9 cellular contexts compared by ENCODE assay signal in the genomic region with DNA sequence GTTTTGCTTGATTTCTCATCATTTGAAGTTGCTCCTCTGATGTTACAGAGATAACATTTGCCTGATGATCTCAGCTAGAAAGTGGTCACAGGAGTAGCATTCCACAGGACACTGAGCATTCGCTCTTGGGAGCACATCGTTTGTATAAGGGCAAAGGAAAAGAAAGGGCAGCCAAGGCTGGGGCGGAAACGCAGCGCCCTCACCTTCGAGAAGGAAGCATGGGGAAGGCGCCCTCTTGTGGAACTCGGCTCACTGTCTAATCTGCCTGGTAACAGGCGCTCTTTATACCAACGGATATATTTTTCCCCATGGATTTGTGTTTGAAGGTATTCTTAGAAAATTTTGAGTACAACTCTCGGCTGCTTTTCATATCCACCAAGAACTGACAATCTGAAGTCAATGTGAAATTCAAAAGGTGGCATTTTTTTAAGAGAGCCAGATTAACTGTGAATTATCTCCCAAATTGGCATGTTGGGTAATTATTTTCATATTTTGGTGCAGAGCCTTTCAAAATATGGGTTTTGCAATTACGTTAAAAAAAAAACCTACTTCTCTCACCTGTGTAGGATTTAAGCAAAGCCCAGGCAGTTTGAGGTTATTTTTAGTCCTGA.
A peak's percentile ranks its signal among the peaks of the same experiment; 100 is the strongest.
DNase-seq lines count a peak whose midpoint lies in the region; ATAC-seq and TF ChIP-seq lines count a peak whose summit lies in the region.
"Had no signal": no experiment of that assay in that cellular context is flagged by ENCODE, and none has a peak within 500 bp of the region (broad histone marks: within the 10 kb centered on the region; RNA-seq: fewer than 3 reads in every experiment).

No MANE protein-coding gene starts in this region.

- CTCF ChIA-PET in naive thymus-derived CD4-positive, alpha-beta T cell (lab: Charles Lee) = interaction anchor here (0.6 to 2.8 kb wide), 19 partner anchors 11 to 502 kb away, joined by 3 to 15 read pairs (median 3); no protein-coding TSS in a partner anchor

- peak overlapping the region in 8 of 9 donors; percentile 17 to 93 (median 53) for H3K27ac Mint-ChIP-seq in naive thymus-derived CD4-positive, alpha-beta T cell
- peak overlapping the region; percentile 7 for H3K27ac Mint-ChIP-seq in stimulated activated memory B cell treated with anti-CD40 and anti-IgM and Interleukin-4, amounts not matched to agents 10 μg/mL and 1 μg/mL and 100 μg/mL, for 72 hours

- H3K27ac ChIP-seq in esophagus muscularis mucosa (replicated peaks in 1 of 4) = peak overlapping the region in 2 of 4 donors; percentile 11 to 13
- H3K27ac ChIP-seq in naive thymus-derived CD4-positive, alpha-beta T cell (ENCODE audit: low read depth, low read length) = no peak overlapping the region

- intact Hi-C loops in esophagus muscularis mucosa (cut with DNase I) = loop anchor here (5.0 kb wide), 1 partner anchor 85 kb away; no protein-coding TSS in a partner anchor
- intact Hi-C loops in naive thymus-derived CD4-positive, alpha-beta T cell (cut with micrococcal nuclease) = loop anchor here (1.0 to 10.0 kb wide), 14 partner anchors 41 to 540 kb away; no protein-coding TSS in a partner anchor

- DNase-seq in COLO829 (ENCODE audit: low spot score) (peak; percentile 82), GM20000 (ENCODE audit: low spot score) (peak; percentile 70), HT-29 (ENCODE audit: low spot score) (peak; percentile 91), NT2/D1 (ENCODE audit: low read depth, low spot score) (peak; percentile 78), activated T-cell treated with anti-CD3 and anti-CD28 coated beads for 48 hours (ENCODE audit: low read depth) (peak; percentile 61), esophagus muscularis mucosa (ENCODE audit: extremely low spot score) (peak; percentile 94)
- peak; percentile 50 to 76 (median 72) for DNase-seq in naive thymus-derived CD4-positive, alpha-beta T cell

- peak overlapping the region in 9 of 10 donors; percentile 29 to 78 (median 59) for H3K4me3 Mint-ChIP-seq in naive thymus-derived CD4-positive, alpha-beta T cell
- H3K4me3 Mint-ChIP-seq in stimulated activated memory B cell treated with anti-CD40 and anti-IgM and Interleukin-4, amounts not matched to agents 10 μg/mL and 1 μg/mL and 100 μg/mL, for 72 hours = no peak overlapping the region
- H3K4me3 Mint-ChIP-seq: activated naive CD4-positive, alpha-beta T cell treated with anti-CD3 and anti-CD28 coated beads, Interleukin-2, amount 50 U/mL, for 24 hours had no signal

- H3K9me3 Mint-ChIP-seq in naive thymus-derived CD4-positive, alpha-beta T cell = peaks cover 0 to 8% (median 2%) of the 10 kb centered on the region in 11 donors
- H3K9me3 Mint-ChIP-seq in stimulated activated memory B cell treated with anti-CD40 and anti-IgM and Interleukin-4, amounts not matched to agents 10 μg/mL and 1 μg/mL and 100 μg/mL, for 72 hours = peaks cover 4% of the 10 kb centered on the region

- H3K4me1 ChIP-seq in NT2/D1 (ENCODE audit: insufficient read depth, insufficient read length) = no peaks in the 10 kb centered on the region
- H3K4me1 ChIP-seq in esophagus muscularis mucosa = peaks cover 14 to 20% (median 17%) of the 10 kb centered on the region in 4 donors
- peaks cover 5 to 7% of the 10 kb centered on the region in 2 donors for H3K4me1 ChIP-seq in naive thymus-derived CD4-positive, alpha-beta T cell (ENCODE audit: control insufficient read depth in 2 of 2, insufficient read depth in 2 of 2, low read length in 2 of 2)

- H3K27me3 Mint-ChIP-seq in naive thymus-derived CD4-positive, alpha-beta T cell = peaks cover 0 to 8% (median 0%) of the 10 kb centered on the region in 5 donors
- H3K27me3 Mint-ChIP-seq in stimulated activated memory B cell treated with anti-CD40 and anti-IgM and Interleukin-4, amounts not matched to agents 10 μg/mL and 1 μg/mL and 100 μg/mL, for 72 hours = no peaks in the 10 kb centered on the region
- H3K27me3 Mint-ChIP-seq: activated naive CD4-positive, alpha-beta T cell treated with anti-CD3 and anti-CD28 coated beads, Interleukin-2, amount 50 U/mL, for 24 hours had no signal

- 9% methylated on average over 12 of the region's 12 CpGs for WGBS in esophagus muscularis mucosa

- no peak overlapping the region for H3K4me3 ChIP-seq in NT2/D1 (ENCODE audit: insufficient read length, low read depth)
- H3K4me3 ChIP-seq in esophagus muscularis mucosa = peak overlapping the region in 2 of 4 donors; percentile 7 to 13
- no peak overlapping the region for H3K4me3 ChIP-seq in naive thymus-derived CD4-positive, alpha-beta T cell (ENCODE audit: low read length)

- H3K4me1 Mint-ChIP-seq in naive thymus-derived CD4-positive, alpha-beta T cell = peaks cover 8 to 38% (median 34%) of the 10 kb centered on the region in 7 donors
- peaks cover 8% of the 10 kb centered on the region for H3K4me1 Mint-ChIP-seq in stimulated activated memory B cell treated with anti-CD40 and anti-IgM and Interleukin-4, amounts not matched to agents 10 μg/mL and 1 μg/mL and 100 μg/mL, for 72 hours

- TF ChIP-seq CTCF in GM20000 (IDR thresholded peaks at IDR 0.05; ENCODE audit: extremely low read depth, missing control alignments) (peak; percentile 57), esophagus muscularis mucosa (IDR thresholded peaks at IDR 0.05) (peak; percentile 80 to 90 (median 83))

- H3K27me3 ChIP-seq in NT2/D1 (ENCODE audit: insufficient read depth, insufficient read length) (no peaks in the 10 kb centered on the region), esophagus muscularis mucosa (no peaks in the 10 kb centered on the region)
- H3K27me3 ChIP-seq in naive thymus-derived CD4-positive, alpha-beta T cell (ENCODE audit: control insufficient read depth in 2 of 2, insufficient read depth in 2 of 2, low read length in 2 of 2) = no peaks in the 10 kb centered on the region

- H3K36me3 Mint-ChIP-seq in naive thymus-derived CD4-positive, alpha-beta T cell = peaks cover 0 to 9% (median 3%) of the 10 kb centered on the region in 5 donors
- H3K36me3 Mint-ChIP-seq in stimulated activated memory B cell treated with anti-CD40 and anti-IgM and Interleukin-4, amounts not matched to agents 10 μg/mL and 1 μg/mL and 100 μg/mL, for 72 hours = no peaks in the 10 kb centered on the region

- H3K36me3 ChIP-seq in NT2/D1 (ENCODE audit: insufficient read depth, insufficient read length, low read length) = no peaks in the 10 kb centered on the region
- H3K36me3 ChIP-seq in esophagus muscularis mucosa = no peaks in the 10 kb centered on the region
- no peaks in the 10 kb centered on the region for H3K36me3 ChIP-seq in naive thymus-derived CD4-positive, alpha-beta T cell (ENCODE audit: control insufficient read depth in 2 of 3, insufficient read depth in 3 of 3, low read length in 3 of 3)

- peak; percentile 94 for ATAC-seq in naive thymus-derived CD4-positive, alpha-beta T cell
- peak; percentile 93 for ATAC-seq in stimulated activated memory B cell treated with anti-CD40 and anti-IgM and Interleukin-4, amounts not matched to agents 10 μg/mL and 1 μg/mL and 100 μg/mL, for 72 hours

- no peak for TF ChIP-seq POLR2A in esophagus muscularis mucosa (IDR thresholded peaks at IDR 0.05; ENCODE audit: low read depth)

- TF ChIP-seq EP300 in esophagus muscularis mucosa (IDR thresholded peaks at IDR 0.05) = no peak

- H3K9me3 ChIP-seq in NT2/D1 (ENCODE audit: insufficient read depth, low read length) = no peaks in the 10 kb centered on the region
- H3K9me3 ChIP-seq in esophagus muscularis mucosa = no peaks in the 10 kb centered on the region
- H3K9me3 ChIP-seq in naive thymus-derived CD4-positive, alpha-beta T cell (ENCODE audit: control insufficient read depth in 2 of 3, low read length in 3 of 3) = no peaks in the 10 kb centered on the region

- H3K9ac ChIP-seq in NT2/D1 (ENCODE audit: insufficient read length, low read depth) = no peak overlapping the region

- POLR2A ChIA-PET in naive thymus-derived CD4-positive, alpha-beta T cell (lab: Charles Lee) = interaction anchor here (0.6 to 1.9 kb wide), 4 partner anchors 99 to 206 kb away, joined by 3 to 5 read pairs (median 3); no protein-coding TSS in a partner anchor
